In genomic region chr6:22596011-22596410, GRCh38 we compare ENCODE assay signal across 22 cellular contexts. TPM values are rescaled to one million over a fixed set of nuclear protein-coding genes. Genes with fewer than 3 reads are reported as not detected.
DNase-seq lines count a peak whose midpoint lies in the region; ATAC-seq, FAIRE-seq and TF ChIP-seq lines count a peak whose summit lies in the region.
"Had no signal": no experiment of that assay in that cellular context is flagged by ENCODE, and none has a peak within 500 bp of the region (broad histone marks: within the 10 kb centered on the region; RNA-seq: fewer than 3 reads in every experiment).

No MANE protein-coding gene starts in this region.

- peaks cover 11% of the 10 kb centered on the region for H3K4me1 Mint-ChIP-seq in Caco-2 (ENCODE audit: low read depth, unreplicated experiment)
- H3K4me1 Mint-ChIP-seq: CD8-positive, alpha-beta memory T cell had no signal

- H2AK5ac ChIP-seq in IMR-90 (ENCODE audit: low read depth, low read length): no peak overlapping the region

- no peak overlapping the region for H3K4me3 ChIP-seq in A549
- no peak overlapping the region for H3K4me3 ChIP-seq in IMR-90 (ENCODE audit: insufficient read depth, low read depth, low read length)
- no peak overlapping the region for H3K4me3 ChIP-seq in mammary epithelial cell (replicated peaks in 1 of 3; ENCODE audit: insufficient read depth in 1 of 3, low read depth in 2 of 3, low read length in 3 of 3)
- H3K4me3 ChIP-seq in Caco-2 (ENCODE audit: low read depth, low read length): no peak overlapping the region
- H3K4me3 ChIP-seq: BLaER1 treated with 17β-estradiol and CSF1 and Interleukin-3, amounts not matched to agents 10 nM and 100 nM; SJSA1 had no signal

- peak overlapping the region; percentile 43; the same call in 2 of the 3 replicates for H3K4me2 ChIP-seq in A549
- no peak overlapping the region for H3K4me2 ChIP-seq in IMR-90 (ENCODE audit: low read depth, low read length)
- no peak overlapping the region for H3K4me2 ChIP-seq in mammary epithelial cell (ENCODE audit: insufficient read depth, low read depth, low read length)
- H3K4me2 ChIP-seq: BLaER1 treated with 17β-estradiol and CSF1 and Interleukin-3, amounts not matched to agents 10 nM and 100 nM had no signal

- H3K4me1 ChIP-seq in A549 (peaks cover 36% of the 10 kb centered on the region), IMR-90 (ENCODE audit: control insufficient read depth, insufficient read depth, low read length) (peaks cover 4% of the 10 kb centered on the region), mammary epithelial cell (ENCODE audit: insufficient read depth, low read length) (no peaks in the 10 kb centered on the region), Caco-2 (peaks cover 7% of the 10 kb centered on the region)
- H3K4me1 ChIP-seq: SJSA1 had no signal

- POLR2A ChIA-PET in A549 (lab: Yijun Ruan, JAX): no interaction called here
- POLR2A ChIA-PET in IMR-90 (lab: Charles Lee; ENCODE audit: unreplicated experiment): no interaction called here
- POLR2A ChIA-PET in Caco-2 (lab: Charles Lee): no interaction called here

- H4K5ac ChIP-seq in IMR-90 (ENCODE audit: low read depth, low read length): no peak overlapping the region

- H3K79me2 ChIP-seq in mammary epithelial cell (ENCODE audit: insufficient read depth, low read length): no peaks in the 10 kb centered on the region

- H3K27ac ChIP-seq in A549: peak overlapping the region in 1 of 2 experiments; percentile 31; a peak in 1 of 6 replicates
- H3K27ac ChIP-seq in IMR-90 (ENCODE audit: insufficient read depth, low read length): no peak overlapping the region
- H3K27ac ChIP-seq in mammary epithelial cell (ENCODE audit: insufficient read depth, low read depth, low read length): no peak overlapping the region
- H3K27ac ChIP-seq: BLaER1 treated with 17β-estradiol and CSF1 and Interleukin-3, amounts not matched to agents 10 nM and 100 nM; SJSA1 had no signal

- ATAC-seq in A549: no peak
- ATAC-seq in IMR-90 (ENCODE audit: low read depth): peak; percentile 44; the same call in 1 of the 2 replicates
- ATAC-seq: HCT116 had no signal

- no peak for TF ChIP-seq RAD21 in A549 (conservative IDR thresholded peaks at IDR 0.05 in 1 of 2, IDR thresholded peaks at IDR 0.05 in 1 of 2)
- no peak for TF ChIP-seq RAD21 in IMR-90 (IDR thresholded peaks at IDR 0.05; ENCODE audit: low read length)

- H3K36me3 ChIP-seq in IMR-90 (ENCODE audit: control insufficient read depth, insufficient read depth, low read length) (no peaks in the 10 kb centered on the region), mammary epithelial cell (ENCODE audit: insufficient read depth, low read length) (no peaks in the 10 kb centered on the region), Caco-2 (ENCODE audit: control insufficient read depth, insufficient read depth, low read length) (no peaks in the 10 kb centered on the region)
- H3K36me3 ChIP-seq: BLaER1 treated with 17β-estradiol and CSF1 and Interleukin-3, amounts not matched to agents 10 nM and 100 nM; SJSA1 had no signal

- no peak overlapping the region for H2BK120ac ChIP-seq in IMR-90 (ENCODE audit: low read depth, low read length)

- no peak overlapping the region for H3K14ac ChIP-seq in IMR-90 (replicated peaks; ENCODE audit: low read depth, low read length)

- H3K27me3 ChIP-seq in IMR-90 (ENCODE audit: control insufficient read depth, insufficient read depth, low read length) (no peaks in the 10 kb centered on the region), mammary epithelial cell (ENCODE audit: insufficient read depth, low read length) (no peaks in the 10 kb centered on the region), Caco-2 (replicated peaks; ENCODE audit: control insufficient read depth, insufficient read depth, low read length) (no peaks in the 10 kb centered on the region)
- H3K27me3 ChIP-seq: BLaER1 treated with 17β-estradiol and CSF1 and Interleukin-3, amounts not matched to agents 10 nM and 100 nM; SJSA1 had no signal

- CTCF ChIA-PET in A549 (lab: Yijun Ruan, JAX) (no interaction called here), IMR-90 (lab: Yijun Ruan, JAX) (no interaction called here), mammary epithelial cell (lab: Charles Lee; ENCODE audit: low non-redundant PET) (no interaction called here), Caco-2 (lab: Charles Lee) (no interaction called here)

- no peak overlapping the region for H3K23ac ChIP-seq in IMR-90 (ENCODE audit: low read depth, low read length)

- no peak overlapping the region for H2BK5ac ChIP-seq in IMR-90 (ENCODE audit: low read depth, low read length, poor library complexity, severe bottlenecking)

- no peak for TF ChIP-seq CTCF in A549 (IDR thresholded peaks at IDR 0.05)
- TF ChIP-seq CTCF in IMR-90 (conservative IDR thresholded peaks at IDR 0.05; ENCODE audit: low read depth, low read length): no peak
- no peak for TF ChIP-seq CTCF in mammary epithelial cell (conservative IDR thresholded peaks at IDR 0.05 in 1 of 2, IDR thresholded peaks at IDR 0.05 in 1 of 2; ENCODE audit: extremely low read depth in 1 of 2, insufficient read depth in 1 of 2, low read depth in 1 of 2, low read length in 2 of 2)
- TF ChIP-seq CTCF in Caco-2 (IDR thresholded peaks at IDR 0.05; ENCODE audit: insufficient read depth in 1 of 2, low read depth in 1 of 2, low read length in 1 of 2, severe bottlenecking in 1 of 2, unreplicated experiment in 1 of 2): no peak

- in situ Hi-C loops in IMR-90 (cut with MboI; ENCODE audit: low sequenced_read_pairs): no loop called here
- in situ Hi-C loops in mammary epithelial cell (cut with MboI; ENCODE audit: low sequenced_read_pairs in 2 of 2): no loop called here

- no peak overlapping the region for H4K8ac ChIP-seq in IMR-90 (ENCODE audit: low read depth in 2 of 2, low read length in 2 of 2)

- H4K91ac ChIP-seq in IMR-90 (ENCODE audit: insufficient read depth, low read depth, low read length): no peak overlapping the region

- H4K20me1 ChIP-seq in IMR-90 (ENCODE audit: insufficient read depth, low read length) (no peaks in the 10 kb centered on the region), mammary epithelial cell (ENCODE audit: insufficient read depth, low read length) (no peaks in the 10 kb centered on the region)
- H4K20me1 ChIP-seq: BLaER1 treated with 17β-estradiol and CSF1 and Interleukin-3, amounts not matched to agents 10 nM and 100 nM had no signal

- FAIRE-seq in A549 (lab: Jason Lieb, UNC): no peak

- H2AFZ ChIP-seq in IMR-90 (replicated peaks; ENCODE audit: low read length, poor library complexity) (no peak overlapping the region), mammary epithelial cell (ENCODE audit: low read depth, low read length) (no peak overlapping the region)

- no peak overlapping the region for H3K27ac Mint-ChIP-seq in Caco-2 (ENCODE audit: unreplicated experiment)
- H3K27ac Mint-ChIP-seq: CD8-positive, alpha-beta memory T cell had no signal

- H3K9ac ChIP-seq in IMR-90 (ENCODE audit: low read depth, low read length) (no peak overlapping the region), mammary epithelial cell (ENCODE audit: insufficient read depth, low read length) (no peak overlapping the region)
- H3K9ac ChIP-seq: BLaER1 treated with 17β-estradiol and CSF1 and Interleukin-3, amounts not matched to agents 10 nM and 100 nM had no signal

- no peaks in the 10 kb centered on the region for H3K79me1 ChIP-seq in IMR-90 (ENCODE audit: low read depth in 1 of 2, low read length in 2 of 2)

- H3K9me3 ChIP-seq in A549 (0 out of 3 replicates have a peak, but pooled peaks cover under 1% of the 10 kb centered on the region), IMR-90 (ENCODE audit: control insufficient read depth, insufficient read depth, low read length) (no peaks in the 10 kb centered on the region), mammary epithelial cell (replicated peaks; ENCODE audit: insufficient read depth, low read length) (no peaks in the 10 kb centered on the region), Caco-2 (no peaks in the 10 kb centered on the region)
- H3K9me3 ChIP-seq: SJSA1 had no signal

- TF ChIP-seq EP300 in A549 (IDR thresholded peaks at IDR 0.05): no peak

- H2BK15ac ChIP-seq in IMR-90 (ENCODE audit: low read depth, low read length): no peak overlapping the region

- intact Hi-C loops in IMR-90 (cut with micrococcal nuclease): no loop called here
- intact Hi-C loops in mammary epithelial cell (cut with micrococcal nuclease): no loop called here
- intact Hi-C loops in Caco-2 (cut with micrococcal nuclease; ENCODE audit: unreplicated experiment): no loop called here

- BruUV-seq in IMR-90 (replicated peaks; lab: Mats Ljungman, UMichigan): no TSS peak
- no TSS peak for BruUV-seq in mammary epithelial cell (replicated peaks; lab: Mats Ljungman, UMichigan)
- no TSS peak for BruUV-seq in Caco-2 (replicated peaks; lab: Mats Ljungman, UMichigan)

- no peak overlapping the region for H3K56ac ChIP-seq in IMR-90 (ENCODE audit: extremely low read depth, insufficient read depth, low read length)

- H3K9me1 ChIP-seq in IMR-90 (ENCODE audit: insufficient read depth, low read length): no peaks in the 10 kb centered on the region

- no peak for TF ChIP-seq POLR2A in A549 (IDR thresholded peaks at IDR 0.05; ENCODE audit: low read length)
- no peak for TF ChIP-seq POLR2A in IMR-90 (IDR thresholded peaks at IDR 0.05; ENCODE audit: low read depth, low read length)

- H2AK9ac ChIP-seq in IMR-90 (replicated peaks; ENCODE audit: low read depth, low read length, poor library complexity): no peak overlapping the region

- peaks cover 8% of the 10 kb centered on the region for H3K9me3 Mint-ChIP-seq in Caco-2 (ENCODE audit: unreplicated experiment)

- dilution Hi-C loops in IMR-90 (cut with HindIII; ENCODE audit: low sequenced_read_pairs, unreplicated experiment) (no loop called here), mammary epithelial cell (cut with HindIII; ENCODE audit: low sequenced_read_pairs) (no loop called here)

- H2BK20ac ChIP-seq in IMR-90 (ENCODE audit: low read depth, low read length): no peak overlapping the region

- no peak for DNase-seq in A549 (ENCODE audit: low read depth in 1 of 2, low spot score in 1 of 2)
- peak; percentile 61 for DNase-seq in IMR-90
- DNase-seq in mammary epithelial cell: peak; percentile 75
- DNase-seq in kidney tubule cell (ENCODE audit: low spot score): peak; percentile 74
- DNase-seq in NCI-H128 (lab: John Stamatoyannopoulos, UW; ENCODE audit: unreplicated experiment): no peak
- no peak for DNase-seq in Caco-2
- DNase-seq in stimulated activated CD4-positive, alpha-beta T cell treated with anti-CD3 and anti-CD28 coated beads, Interleukin-15, amount 100 ng/mL, for 24 hours: no peak
- no peak for DNase-seq in COLO829 (ENCODE audit: low spot score)
- DNase-seq: CD8-positive, alpha-beta memory T cell; DMS 273 treated with DMSO at 0.1 percent for 48 hours; NCI-H1417; NCI-H1930; NCI-H446; NCI-H69; NK-92 treated with Interleukin-12 subunit alpha and Interleukin-12 subunit beta, amount 100 ng/mL, for 24 hours; OCI-M1; RPMI8226 had no signal

- H3K4me3 Mint-ChIP-seq in Caco-2 (ENCODE audit: unreplicated experiment): no peak overlapping the region
- H3K4me3 Mint-ChIP-seq: CD8-positive, alpha-beta memory T cell had no signal

- H3K18ac ChIP-seq in IMR-90 (ENCODE audit: low read depth, low read length): no peak overlapping the region

- no peak overlapping the region for H3K4ac ChIP-seq in IMR-90 (ENCODE audit: low read depth, low read length)

- H3K36me3 Mint-ChIP-seq in Caco-2 (ENCODE audit: insufficient read depth, unreplicated experiment): no peaks in the 10 kb centered on the region
- H3K36me3 Mint-ChIP-seq: CD8-positive, alpha-beta memory T cell had no signal

- H3K27me3 Mint-ChIP-seq in Caco-2 (ENCODE audit: insufficient read depth, unreplicated experiment): peaks cover 4% of the 10 kb centered on the region
- H3K27me3 Mint-ChIP-seq: CD8-positive, alpha-beta memory T cell had no signal

RNA-seq across cellular contexts. Expression of gene HDGFL1, which starts 26.6 kb away (rescaled TPM):
- 0.04 TPM in 1 of 2 replicates, not detected in the other for polyA plus RNA-seq in A549 (2011; rRNA removed)
- not detected in 2 replicates for polyA plus RNA-seq in A549 (2012; cell fraction: cytosol; rRNA removed)
- not detected in 2 replicates for polyA plus RNA-seq in A549 (2012; cell fraction: nucleus; rRNA removed)
- not detected in 3 replicates for polyA plus RNA-seq in A549 (2017; fragmentation: RNase III; extraction: RNeasy Plus Mini Kit Qiagen cat#74134 plus additional on column Dnase treatment)
- polyA minus RNA-seq in A549 (2011; rRNA and poly(A)+ RNA removed): not detected in 2 replicates
- not detected in 2 replicates for total RNA-seq in IMR-90 (2012; rRNA removed)
- polyA plus RNA-seq in IMR-90 (2012; rRNA removed): not detected in 2 replicates
- polyA plus RNA-seq in IMR-90 (2012; cell fraction: cytosol; rRNA removed): not detected in 2 replicates
- not detected in 2 replicates for polyA plus RNA-seq in IMR-90 (2012; cell fraction: nucleus; rRNA removed; ENCODE audit: low replicate concordance)
- not detected for total RNA-seq in mammary epithelial cell
- not detected for polyA plus RNA-seq in mammary epithelial cell
- not detected for polyA minus RNA-seq in mammary epithelial cell
- not detected in 2 replicates for total RNA-seq in Caco-2 (2022)
- total RNA-seq: A172; CD8-positive, alpha-beta memory T cell; LHCN-M2; SJSA1 had no signal
- polyA plus RNA-seq: CD8-positive, alpha-beta memory T cell had no signal

Comparison
In these comparisons a context has a peak if more than half of its experiments do, and no peak if none do; other contexts are left out.
1. DNase-seq: peak in IMR-90 (single experiment), mammary epithelial cell (single experiment) and kidney tubule cell (single experiment); none in A549 (0 of 2), NCI-H128 (single experiment), Caco-2 (0 of 2), stimulated activated CD4-positive, alpha-beta T cell treated with anti-CD3 and anti-CD28 coated beads, Interleukin-15, amount 100 ng/mL, for 24 hours (single experiment) and COLO829 (single experiment).